35 cellular contexts compared by ENCODE assay signal in the genomic region with DNA sequence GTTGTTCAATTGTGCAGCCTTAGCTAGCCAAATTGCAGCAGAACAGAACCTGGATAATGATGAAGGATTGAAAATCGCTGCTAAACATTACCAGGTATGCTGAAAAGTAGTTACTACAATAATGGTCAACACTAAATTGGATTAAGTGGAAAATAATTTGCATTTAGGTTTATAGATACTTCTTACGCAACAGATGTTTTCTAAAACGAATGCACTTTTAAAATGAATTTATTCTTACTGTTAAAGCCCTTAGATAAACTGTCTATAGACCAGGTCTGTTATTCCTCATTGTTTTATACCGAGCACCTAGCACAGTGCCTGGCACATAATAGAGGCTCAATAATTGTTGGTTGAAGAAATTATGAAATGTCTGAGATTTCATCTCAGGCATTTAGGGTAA.
"Had no signal": no experiment of that assay in that cellular context is flagged by ENCODE, and none has a peak within 500 bp of the region (broad histone marks: within the 10 kb centered on the region; RNA-seq: fewer than 3 reads in every experiment).

No MANE protein-coding gene starts in this region.

- DNase-seq: Kasumi-1, MG63, MM.1S, MV-4-11, NCI-H1048, NCI-H1092, NCI-H1092 treated with DMSO at 0.1 percent for 48 hours, NCI-H1105, NCI-H1105 treated with DMSO at 0.1 percent for 48 hours, NCI-H1417, NCI-H1417 treated with DMSO at 0.1 percent for 48 hours, NCI-H1436, NCI-H1436 treated with DMSO at 0.1 percent for 48 hours, NCI-H146, NCI-H1694, NCI-H1694 treated with DMSO at 0.1 percent for 48 hours, NCI-H187, NCI-H187 treated with DMSO at 0.1 percent for 48 hours, NCI-H1930, NCI-H2029, NCI-H2029 treated with DMSO at 0.1 percent for 48 hours, NCI-H2081, NCI-H2081 treated with DMSO at 0.1 percent for 48 hours, NCI-H2107, NCI-H2171, NCI-H2171 treated with DMSO at 0.1 percent for 48 hours, NCI-H2227 treated with DMSO at 0.1 percent for 48 hours, NCI-H226, NCI-H345, NCI-H446, NCI-H446 treated with DMSO at 0.1 percent for 48 hours, NCI-H510A, NCI-H510A treated with DMSO at 0.1 percent for 48 hours, NCI-H524, NCI-H524 treated with DMSO at 0.1 percent for 48 hours had no signal

- H3K9me3 ChIP-seq: MG63 had no signal

- H3K4me3 ChIP-seq: MG63 had no signal

- H3K27me3 ChIP-seq: MG63 had no signal
